In the genomic region with DNA sequence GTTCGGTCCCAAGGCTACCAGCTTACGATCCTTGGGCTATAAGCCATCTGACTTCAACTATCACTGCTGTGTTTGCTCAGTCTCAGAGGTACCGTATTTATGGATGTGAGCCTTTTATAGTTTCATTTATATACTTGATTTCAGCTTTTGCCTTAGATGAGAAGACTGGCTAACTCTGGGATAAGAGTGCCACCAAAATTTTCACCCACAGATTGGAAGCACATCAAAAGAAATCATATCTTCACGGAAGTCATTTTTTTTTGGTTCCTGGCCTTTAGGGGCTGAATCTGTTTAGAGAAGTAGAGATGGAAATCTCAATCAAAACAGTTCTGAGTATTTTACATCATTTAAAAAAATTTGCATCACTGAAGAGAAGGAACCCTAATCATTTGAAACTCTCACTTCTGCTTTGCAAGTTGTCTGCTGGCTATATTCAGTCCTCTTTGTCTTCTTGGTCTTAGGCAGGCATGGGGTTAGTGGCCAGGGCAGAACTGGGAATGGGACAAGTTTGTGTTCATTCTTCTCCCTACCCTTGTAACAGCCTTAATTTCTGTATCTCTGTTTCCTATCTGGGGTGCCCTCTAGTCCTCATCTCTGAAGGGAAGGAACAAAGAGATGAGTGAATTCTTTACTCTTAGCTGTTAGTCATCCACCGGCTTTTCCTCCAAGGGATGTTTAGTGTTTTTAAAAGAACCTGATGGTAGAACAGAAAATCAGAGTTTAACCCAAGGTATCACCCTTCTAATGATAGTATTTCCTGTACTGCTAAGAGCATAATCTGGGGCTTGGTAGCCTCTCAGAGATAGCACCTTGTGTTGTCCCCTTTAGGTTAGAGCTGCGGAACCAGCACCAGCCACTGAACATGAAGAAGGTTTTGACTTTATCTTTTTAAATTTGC, we compare ENCODE assay signal across 8 cellular contexts. TPM values are rescaled to one million over a fixed set of nuclear protein-coding genes. Genes with fewer than 3 reads are reported as not detected.
DNase-seq lines count a peak whose midpoint lies in the region; ATAC-seq and TF ChIP-seq lines count a peak whose summit lies in the region.

No MANE protein-coding gene starts in this region.

- no peak overlapping the region for H2BK15ac ChIP-seq in mesendoderm (replicated peaks; ENCODE audit: low read depth)

- H3K27ac ChIP-seq in Karpas-422 (ENCODE audit: low read length) = peak overlapping the region; percentile 91
- H3K27ac ChIP-seq in right cardiac atrium (ENCODE audit: low read length) = no peak overlapping the region
- H3K27ac ChIP-seq in mesendoderm (ENCODE audit: low read depth, low read length) = no peak overlapping the region

- no peak overlapping the region for H2AFZ ChIP-seq in Karpas-422 (ENCODE audit: low read length)

- ATAC-seq in GM18511 (IDR thresholded peaks at IDR 0.05; ENCODE audit: unreplicated experiment) (peak; percentile 53), GM21786 (IDR thresholded peaks at IDR 0.05; ENCODE audit: unreplicated experiment) (peak; percentile 48), right cardiac atrium (no peak)

- H2BK120ac ChIP-seq in mesendoderm (ENCODE audit: low read depth, low read length) = no peak overlapping the region

- peak overlapping the region; percentile 75 for H3K4me2 ChIP-seq in Karpas-422 (ENCODE audit: low read depth, low read length, poor library complexity, severe bottlenecking)
- H3K4me2 ChIP-seq in mesendoderm (ENCODE audit: low read length) = no peak overlapping the region

- POLR2A ChIA-PET in HEK293T (lab: Yijun Ruan, JAX) = no interaction called here

- peak; percentile 88 for DNase-seq in Karpas-422
- peak; percentile 50 for DNase-seq in germinal center (ENCODE audit: low spot score)
- no peak for DNase-seq in right cardiac atrium
- DNase-seq in cerebellar cortex (ENCODE audit: low spot score) = no peak
- DNase-seq in HEK293T (ENCODE audit: extremely low spot score) = no peak
- DNase-seq in mesendoderm = no peak

- no peak overlapping the region for H4K8ac ChIP-seq in mesendoderm (ENCODE audit: low read depth, low read length)

- CTCF ChIA-PET in HEK293T (lab: Yijun Ruan, JAX) = interaction anchor here (0.8 to 0.9 kb wide), 2 partner anchors 70 to 353 kb away, joined by 3 read pairs; partner anchors contain the start of gene DTWD2

- no peaks in the 10 kb centered on the region for H3K27me3 ChIP-seq in Karpas-422 (ENCODE audit: low read length)
- H3K27me3 ChIP-seq in right cardiac atrium (ENCODE audit: control insufficient read depth, insufficient read depth) = no peaks in the 10 kb centered on the region
- H3K27me3 ChIP-seq in mesendoderm (ENCODE audit: insufficient read depth, low read length, poor library complexity) = no peaks in the 10 kb centered on the region

- no peaks in the 10 kb centered on the region for H3K79me1 ChIP-seq in mesendoderm (ENCODE audit: low read length)

- H4K5ac ChIP-seq in mesendoderm (ENCODE audit: low read length) = no peak overlapping the region

- H4K20me1 ChIP-seq in Karpas-422 (ENCODE audit: insufficient read depth, low read depth, low read length) = peaks cover 7% of the 10 kb centered on the region; the same call in 1 of the 2 replicates

- no peak overlapping the region for H3K4ac ChIP-seq in mesendoderm (ENCODE audit: low read depth, low read length)

- no peaks in the 10 kb centered on the region for H3K9me2 ChIP-seq in Karpas-422 (replicated peaks; ENCODE audit: insufficient read depth, low read length)

- H3K4me3 ChIP-seq in Karpas-422 (ENCODE audit: low read length) = peak overlapping the region; percentile 48
- H3K4me3 ChIP-seq in right cardiac atrium (ENCODE audit: low read length) = no peak overlapping the region
- H3K4me3 ChIP-seq in mesendoderm (ENCODE audit: low read length) = no peak overlapping the region

- H3K56ac ChIP-seq in mesendoderm (ENCODE audit: low read length) = no peak overlapping the region

- no peak overlapping the region for H2BK5ac ChIP-seq in mesendoderm (ENCODE audit: low read length)

- intact Hi-C loops in right cardiac atrium (cut with DNase I) = no loop called here

- H3K79me2 ChIP-seq in Karpas-422 (ENCODE audit: low read length) (0 out of 2 replicates have a peak, but pooled peaks cover 12% of the 10 kb centered on the region), mesendoderm (ENCODE audit: control insufficient read depth, insufficient read depth, low read length) (no peaks in the 10 kb centered on the region)

- H3K9ac ChIP-seq in Karpas-422 (ENCODE audit: low read length) (peak overlapping the region; percentile 57), mesendoderm (ENCODE audit: low read length) (no peak overlapping the region)

- H3K18ac ChIP-seq in mesendoderm (ENCODE audit: low read length) = no peak overlapping the region

- peaks cover 12% of the 10 kb centered on the region; the same call in 1 of the 2 replicates for H3K36me3 ChIP-seq in Karpas-422 (ENCODE audit: insufficient read depth, low read length)
- no peaks in the 10 kb centered on the region for H3K36me3 ChIP-seq in mesendoderm (ENCODE audit: control insufficient read depth, insufficient read depth, low read length)

- H3K9me3 ChIP-seq in Karpas-422 (ENCODE audit: low read length) = no peaks in the 10 kb centered on the region; the same call in 1 of the 2 replicates
- H3K9me3 ChIP-seq in right cardiac atrium (ENCODE audit: control insufficient read depth, low read length) = no peaks in the 10 kb centered on the region

- H2AK5ac ChIP-seq in mesendoderm (ENCODE audit: low read length) = no peak overlapping the region

- H3K4me1 ChIP-seq in Karpas-422 (ENCODE audit: low read length) (peaks cover 92% of the 10 kb centered on the region), right cardiac atrium (ENCODE audit: control insufficient read depth, insufficient read depth, low read length) (peaks cover 6% of the 10 kb centered on the region), mesendoderm (ENCODE audit: control insufficient read depth, low read depth, low read length) (no peaks in the 10 kb centered on the region)

- H3K23ac ChIP-seq in mesendoderm (ENCODE audit: low read length) = no peak overlapping the region

- WGBS in right cardiac atrium = 85% methylated on average over 6 of the region's 6 CpGs
- WGBS in mesendoderm (ENCODE audit: extremely low coverage, insufficient coverage, low lambda C conversion rate) = no CpG with 5 or more reads among the region's 6 CpGs

TF ChIP-seq in HEK293T, 16 proteins besides CTCF, POLR2A, EP300 and RAD21:
- TF ChIP-seq HDGF (IDR thresholded peaks at IDR 0.05; ENCODE audit: borderline replicate concordance) = no peak
- no peak for TF ChIP-seq L3MBTL2 (conservative IDR thresholded peaks at IDR 0.05)
- no peak for TF ChIP-seq SP1 (IDR thresholded peaks at IDR 0.05)
- TF ChIP-seq PKNOX1 (IDR thresholded peaks at IDR 0.05) = no peak
- TF ChIP-seq CTBP1 (IDR thresholded peaks at IDR 0.05; ENCODE audit: borderline replicate concordance) = no peak
- TF ChIP-seq SUZ12 (IDR thresholded peaks at IDR 0.05) = no peak
- no peak for TF ChIP-seq FOXM1 (IDR thresholded peaks at IDR 0.05; ENCODE audit: borderline replicate concordance)
- no peak for TF ChIP-seq ELF4 (IDR thresholded peaks at IDR 0.05)
- TF ChIP-seq NFRKB (IDR thresholded peaks at IDR 0.05) = no peak
- TF ChIP-seq TARDBP (IDR thresholded peaks at IDR 0.05) = no peak
- TF ChIP-seq LEF1 (IDR thresholded peaks at IDR 0.05; ENCODE audit: borderline replicate concordance) = no peak
- no peak for TF ChIP-seq BHLHE40 (IDR thresholded peaks at IDR 0.05; ENCODE audit: borderline replicate concordance)

RNA-seq across cellular contexts. Expression of gene TNFAIP8, which starts 14.1 kb away (rescaled TPM):
- total RNA-seq in Karpas-422 (2014; rRNA removed; shearing (Covaris generic); ENCODE audit: low replicate concordance) = 34.5 and 58.7 TPM in 2 replicates
- total RNA-seq in right cardiac atrium = 1 to 10 TPM; 4.1 to 5.9 (median 4.5) TPM
- 2.7 TPM for polyA plus RNA-seq in right cardiac atrium
- polyA plus RNA-seq in mesendoderm (2013, experiment 1 of 2) = 11.8 TPM
- polyA plus RNA-seq in mesendoderm (2013, experiment 2 of 2) = 11.9 TPM

Comparison
In these comparisons a context has a peak if more than half of its experiments do, and no peak if none do; other contexts are left out.
1. ATAC-seq: peak in GM18511 (single experiment) and GM21786 (single experiment); none in right cardiac atrium (0 of 2).
2. DNase-seq: peak in Karpas-422 (single experiment) and germinal center (single experiment); none in right cardiac atrium (0 of 3), cerebellar cortex (single experiment), HEK293T (single experiment) and mesendoderm (single experiment).